11 cellular contexts compared by ENCODE assay signal in the genomic region with DNA sequence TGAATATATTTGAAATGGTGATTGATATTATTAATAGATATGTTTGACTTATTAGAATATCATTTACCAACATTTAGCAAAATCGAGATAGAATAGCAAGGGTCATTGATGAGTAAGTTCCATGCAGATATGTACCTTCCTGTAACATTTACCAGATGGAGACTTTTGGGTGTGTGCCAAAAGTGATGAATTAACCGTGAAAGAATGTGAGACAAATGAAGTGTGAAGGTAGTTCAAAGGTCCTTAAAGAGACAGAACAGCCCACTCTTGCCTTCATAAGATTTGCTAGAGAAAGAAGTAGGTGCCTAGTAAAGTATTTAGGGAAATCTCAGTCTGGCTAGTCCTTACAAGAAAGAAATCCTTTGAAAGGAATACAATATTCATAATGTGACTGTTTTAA. TPM values are rescaled to one million over a fixed set of nuclear protein-coding genes. Genes with fewer than 3 reads are reported as not detected.
DNase-seq lines count a peak whose midpoint lies in the region; ATAC-seq and TF ChIP-seq lines count a peak whose summit lies in the region.
"Had no signal": no experiment of that assay in that cellular context is flagged by ENCODE, and none has a peak within 500 bp of the region (broad histone marks: within the 10 kb centered on the region; RNA-seq: fewer than 3 reads in every experiment).

No MANE protein-coding gene starts in this region.

- ATAC-seq in RWPE2 (ENCODE audit: low read depth) (peak; percentile 61), HG03139 (IDR thresholded peaks at IDR 0.05; ENCODE audit: unreplicated experiment) (no peak), HG02973 (IDR thresholded peaks at IDR 0.05; ENCODE audit: unreplicated experiment) (no peak), HG03469 (IDR thresholded peaks at IDR 0.05; ENCODE audit: unreplicated experiment) (no peak)
- ATAC-seq in activated CD8-positive, alpha-beta memory T cell treated with anti-CD3 and anti-CD28 coated beads, Interleukin-2, amount 10 ng/mL, durations not matched to agents 7 days and 5 days = no peak
- ATAC-seq: CD8-positive, alpha-beta T cell had no signal

- no peak for TF ChIP-seq CTCF in HFF-Myc (IDR thresholded peaks at IDR 0.05; ENCODE audit: low read depth, low read length, missing control alignments)
- TF ChIP-seq CTCF in RWPE2 (IDR thresholded peaks at IDR 0.05; ENCODE audit: poor library complexity, severe bottlenecking) = no peak

- peak overlapping the region; percentile 96 for H3K27ac ChIP-seq in RWPE2 (ENCODE audit: poor library complexity, severe bottlenecking)
- H3K27ac ChIP-seq: dorsolateral prefrontal cortex had no signal

- no peak overlapping the region for H3K27ac Mint-ChIP-seq in activated CD8-positive, alpha-beta memory T cell treated with anti-CD3 and anti-CD28 coated beads, Interleukin-2, amount 10 ng/mL, durations not matched to agents 7 days and 5 days
- H3K27ac Mint-ChIP-seq: CD8-positive, alpha-beta T cell had no signal

- peaks cover 54% of the 10 kb centered on the region for H3K4me1 ChIP-seq in RWPE2 (ENCODE audit: insufficient read depth, poor library complexity, severe bottlenecking)

- no peaks in the 10 kb centered on the region for H3K9me3 ChIP-seq in RWPE2 (ENCODE audit: severe bottlenecking)

- H3K27me3 ChIP-seq in RWPE2 (ENCODE audit: insufficient read depth, poor library complexity, severe bottlenecking) = no peaks in the 10 kb centered on the region
- H3K27me3 ChIP-seq: dorsolateral prefrontal cortex had no signal

- H3K4me3 ChIP-seq in HFF-Myc (replicated peaks; ENCODE audit: low read depth, low read length) (no peak overlapping the region), RWPE2 (ENCODE audit: severe bottlenecking) (no peak overlapping the region)
- H3K4me3 ChIP-seq: dorsolateral prefrontal cortex, lung had no signal

- DNase-seq in AG08395 (ENCODE audit: low spot score) (peak; percentile 23), HFF-Myc (ENCODE audit: extremely low read depth, low read depth) (peak; percentile 70), RWPE2 (ENCODE audit: low spot score) (no peak), foreskin melanocyte (peak; percentile 58)
- no peak for DNase-seq in activated CD8-positive, alpha-beta memory T cell treated with anti-CD3 and anti-CD28 coated beads, Interleukin-2, amount 10 ng/mL, durations not matched to agents 7 days and 5 days
- DNase-seq: CD8-positive, alpha-beta T cell; dorsolateral prefrontal cortex had no signal

- no peaks in the 10 kb centered on the region for H3K9me3 Mint-ChIP-seq in activated CD8-positive, alpha-beta memory T cell treated with anti-CD3 and anti-CD28 coated beads, Interleukin-2, amount 10 ng/mL, durations not matched to agents 7 days and 5 days (ENCODE audit: low read depth)
- H3K9me3 Mint-ChIP-seq: CD8-positive, alpha-beta T cell had no signal

- no peaks in the 10 kb centered on the region for H3K27me3 Mint-ChIP-seq in activated CD8-positive, alpha-beta memory T cell treated with anti-CD3 and anti-CD28 coated beads, Interleukin-2, amount 10 ng/mL, durations not matched to agents 7 days and 5 days

- CTCF ChIA-PET in activated CD8-positive, alpha-beta memory T cell treated with anti-CD3 and anti-CD28 coated beads, Interleukin-2, amount 10 ng/mL, durations not matched to agents 7 days and 5 days (lab: Charles Lee) = no interaction called here

- H3K4me1 Mint-ChIP-seq in activated CD8-positive, alpha-beta memory T cell treated with anti-CD3 and anti-CD28 coated beads, Interleukin-2, amount 10 ng/mL, durations not matched to agents 7 days and 5 days = peaks cover 5% of the 10 kb centered on the region

- 0 out of 2 replicates have a peak, but pooled peaks cover 3% of the 10 kb centered on the region for H3K36me3 ChIP-seq in RWPE2 (ENCODE audit: low read depth)

- H3K4me3 Mint-ChIP-seq in activated CD8-positive, alpha-beta memory T cell treated with anti-CD3 and anti-CD28 coated beads, Interleukin-2, amount 10 ng/mL, durations not matched to agents 7 days and 5 days = no peak overlapping the region
- H3K4me3 Mint-ChIP-seq: CD8-positive, alpha-beta T cell had no signal

- H3K36me3 Mint-ChIP-seq in activated CD8-positive, alpha-beta memory T cell treated with anti-CD3 and anti-CD28 coated beads, Interleukin-2, amount 10 ng/mL, durations not matched to agents 7 days and 5 days = no peaks in the 10 kb centered on the region
- H3K36me3 Mint-ChIP-seq: CD8-positive, alpha-beta T cell had no signal

RNA-seq across cellular contexts. Expression of gene FGD4, which starts 45.5 kb away (rescaled TPM):
- total RNA-seq in activated CD8-positive, alpha-beta memory T cell treated with anti-CD3 and anti-CD28 coated beads, Interleukin-2, amount 10 ng/mL, durations not matched to agents 7 days and 5 days = under 1 TPM; 0.61 to 0.76 TPM

Comparison
In these comparisons a context has a peak if more than half of its experiments do, and no peak if none do; other contexts are left out.
1. DNase-seq: peak in AG08395 (single experiment), HFF-Myc (single experiment) and foreskin melanocyte (single experiment); none in RWPE2 (single experiment) and activated CD8-positive, alpha-beta memory T cell treated with anti-CD3 and anti-CD28 coated beads, Interleukin-2, amount 10 ng/mL, durations not matched to agents 7 days and 5 days (single experiment).